8 cellular contexts compared by ENCODE assay signal in the genomic region with DNA sequence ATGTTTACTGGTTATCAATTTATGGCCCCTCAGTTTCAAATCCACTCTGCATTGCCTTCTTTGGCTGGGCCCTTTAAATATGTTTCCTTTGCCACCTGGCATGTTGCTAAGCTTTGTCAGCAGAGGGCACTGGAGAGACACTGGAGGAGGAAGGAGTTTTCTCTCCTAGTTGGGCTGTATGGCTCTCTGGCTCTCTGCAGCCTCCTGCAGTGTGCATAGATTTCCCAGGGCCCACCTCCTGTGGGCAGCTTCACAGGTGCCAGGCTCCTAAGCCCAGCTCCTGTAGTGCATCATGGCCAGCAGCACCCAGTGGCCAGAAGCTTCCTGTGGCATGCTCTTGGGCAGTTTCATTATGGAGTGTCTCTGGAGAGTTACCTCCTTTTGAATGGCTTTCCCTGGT. TPM values are rescaled to one million over a fixed set of nuclear protein-coding genes. Genes with fewer than 3 reads are reported as not detected.
A peak's percentile ranks its signal among the peaks of the same experiment; 100 is the strongest.
DNase-seq lines count a peak whose midpoint lies in the region; ATAC-seq and TF ChIP-seq lines count a peak whose summit lies in the region.

No MANE protein-coding gene starts in this region.

- H3K79me2 ChIP-seq in Loucy (ENCODE audit: insufficient read depth, low read length) (no peaks in the 10 kb centered on the region), PC-3 (ENCODE audit: low read length) (no peaks in the 10 kb centered on the region)

- peak; percentile 63 for ATAC-seq in PC-3

- 0 out of 2 replicates have a peak overlapping the region, but pooled peaks have one; percentile 24 for H2AFZ ChIP-seq in Loucy (ENCODE audit: low read length)
- no peak overlapping the region for H2AFZ ChIP-seq in PC-3 (ENCODE audit: low read length)

- H3K4me1 ChIP-seq in Loucy (ENCODE audit: insufficient read depth, low read length, poor library complexity, severe bottlenecking) (no peaks in the 10 kb centered on the region), PC-3 (ENCODE audit: insufficient read depth, low read length) (no peaks in the 10 kb centered on the region), suprapubic skin (peaks cover 25% of the 10 kb centered on the region)

- TF ChIP-seq EP300 in suprapubic skin (IDR thresholded peaks at IDR 0.05): no peak

- no peaks in the 10 kb centered on the region for H3K9me2 ChIP-seq in Loucy (replicated peaks; ENCODE audit: low read depth, low read length)
- no peaks in the 10 kb centered on the region for H3K9me2 ChIP-seq in PC-3 (replicated peaks; ENCODE audit: low read length)

- H3K27me3 ChIP-seq in Loucy (ENCODE audit: insufficient read depth, low read length, poor library complexity, severe bottlenecking) (no peaks in the 10 kb centered on the region), PC-3 (ENCODE audit: low read length) (no peaks in the 10 kb centered on the region), kidney epithelial cell (ENCODE audit: control insufficient read depth, insufficient read depth, low read length) (no peaks in the 10 kb centered on the region), suprapubic skin (no peaks in the 10 kb centered on the region)

- H3K9me3 ChIP-seq in Loucy (ENCODE audit: insufficient read depth, low read depth, low read length) (no peaks in the 10 kb centered on the region), PC-3 (ENCODE audit: low read length) (no peaks in the 10 kb centered on the region), suprapubic skin (no peaks in the 10 kb centered on the region)

- H4K20me1 ChIP-seq in Loucy (ENCODE audit: insufficient read depth, low read length, poor library complexity, severe bottlenecking): no peaks in the 10 kb centered on the region
- no peaks in the 10 kb centered on the region for H4K20me1 ChIP-seq in PC-3 (ENCODE audit: low read length)

- peak; percentile 65 for DNase-seq in activated effector memory CD4-positive, alpha-beta T cell treated with anti-CD3 and anti-CD28 coated beads, Interleukin-2, amount 50 U/mL, for 16 hours
- DNase-seq in activated effector memory CD4-positive, alpha-beta T cell treated with Interleukin-2 at 50 U/mL for 16 hours: no peak
- DNase-seq in H4 (ENCODE audit: low spot score) (peak; percentile 66), PC-3 (peak; percentile 69), astrocyte of the cerebellum (ENCODE audit: low read depth) (no peak), kidney epithelial cell (ENCODE audit: low read depth) (no peak), suprapubic skin (ENCODE audit: low spot score in 2 of 2) (no peak)

- in situ Hi-C loops in astrocyte of the cerebellum (cut with HindIII; ENCODE audit: low sequenced_read_pairs): no loop called here

- CTCF ChIA-PET in PC-3 (lab: Charles Lee): interaction anchor here (0.5 to 2.2 kb wide), 6 partner anchors 26 to 769 kb away, joined by 3 to 33 read pairs (median 3); no protein-coding TSS in a partner anchor

- intact Hi-C loops in PC-3 (cut with micrococcal nuclease): loop anchor here (5.0 kb wide), 1 partner anchor 786 kb away; a partner anchor contains a TSS

- H3K9ac ChIP-seq in Loucy (ENCODE audit: low read depth, low read length, poor library complexity, severe bottlenecking): no peak overlapping the region
- no peak overlapping the region for H3K9ac ChIP-seq in PC-3 (ENCODE audit: low read length)

- TF ChIP-seq CTCF in Loucy (conservative IDR thresholded peaks at IDR 0.05; ENCODE audit: low read length) (peak; percentile 86), PC-3 (conservative IDR thresholded peaks at IDR 0.05; ENCODE audit: low read depth, low read length) (peak; percentile 71), astrocyte of the cerebellum (IDR thresholded peaks at IDR 0.05; ENCODE audit: low read depth, low read length, missing control alignments) (peak; percentile 84), kidney epithelial cell (IDR thresholded peaks at IDR 0.05; ENCODE audit: insufficient read depth, low read length, poor library complexity, severe bottlenecking) (peak; percentile 76), suprapubic skin (IDR thresholded peaks at IDR 0.05) (peak in 1 of 2 donors; percentile 35)

- H3K36me3 ChIP-seq in Loucy (ENCODE audit: insufficient read depth, low read length): no peaks in the 10 kb centered on the region
- no peaks in the 10 kb centered on the region for H3K36me3 ChIP-seq in PC-3 (ENCODE audit: low read depth, low read length)
- no peaks in the 10 kb centered on the region for H3K36me3 ChIP-seq in kidney epithelial cell (ENCODE audit: control insufficient read depth, insufficient read depth, low read length)
- no peaks in the 10 kb centered on the region for H3K36me3 ChIP-seq in suprapubic skin

- no peak overlapping the region for H3K27ac ChIP-seq in PC-3 (ENCODE audit: low read length)
- peak overlapping the region; percentile 32 for H3K27ac ChIP-seq in suprapubic skin

- no TSS peak for BruUV-seq in PC-3 (replicated peaks; lab: Mats Ljungman, UMichigan)

- H3K4me3 ChIP-seq in Loucy (ENCODE audit: low read length, poor library complexity, severe bottlenecking) (no peak overlapping the region), PC-3 (ENCODE audit: low read length) (no peak overlapping the region), astrocyte of the cerebellum (ENCODE audit: low read depth, low read length) (no peak overlapping the region), kidney epithelial cell (ENCODE audit: low read depth, low read length) (no peak overlapping the region), suprapubic skin (no peak overlapping the region)

- POLR2A ChIA-PET in PC-3 (lab: Charles Lee; ENCODE audit: unreplicated experiment): no interaction called here

- H3K4me2 ChIP-seq in Loucy (ENCODE audit: low read depth, low read length, poor library complexity, severe bottlenecking) (no peak overlapping the region), PC-3 (ENCODE audit: low read length) (no peak overlapping the region)

- no peak for TF ChIP-seq POLR2A in suprapubic skin (IDR thresholded peaks at IDR 0.05)

- H3F3A ChIP-seq in Loucy (ENCODE audit: low read depth) (no peaks in the 10 kb centered on the region), PC-3 (ENCODE audit: low read length, unreplicated experiment) (no peaks in the 10 kb centered on the region)

RNA-seq across cellular contexts. Expression of a gene that starts 23.3 kb away (rescaled TPM):
- 0.37 and 0.60 TPM in 2 replicates for total RNA-seq in H4 (2014; rRNA removed; shearing (Covaris generic))
- total RNA-seq in PC-3 (2014; rRNA removed) (0.95 and 1.0 TPM in 2 replicates), kidney epithelial cell (3.1 and 3.6 TPM in 2 replicates), suprapubic skin (under 1 TPM in 1 of 4 donors, not detected in 3; 0.16 TPM)

Comparison
In these comparisons a context has a peak if more than half of its experiments do, and no peak if none do; other contexts are left out.
1. DNase-seq: peak in activated effector memory CD4-positive, alpha-beta T cell treated with anti-CD3 and anti-CD28 coated beads, Interleukin-2, amount 50 U/mL, for 16 hours (single experiment), H4 (single experiment) and PC-3 (single experiment); none in activated effector memory CD4-positive, alpha-beta T cell treated with Interleukin-2 at 50 U/mL for 16 hours (single experiment), astrocyte of the cerebellum (single experiment), kidney epithelial cell (single experiment) and suprapubic skin (0 of 2).